ENCODE assay signal across 1 cellular context in genomic region chr18:58870130-58870529, GRCh38.
TF ChIP-seq lines count a peak whose summit lies in the region.

No MANE protein-coding gene starts in this region.

TF ChIP-seq in SK-N-SH treated with all-trans-retinoic acid at 6 μM for 48 hours, 23 proteins besides CTCF, POLR2A, EP300 and RAD21 (continued from another document):
- TF ChIP-seq POU6F1 (CRISPR knock-in tag; IDR thresholded peaks at IDR 0.05; ENCODE audit: borderline replicate concordance, low read depth) (no peak), ZNF565 (CRISPR knock-in tag; conservative IDR thresholded peaks at IDR 0.05; ENCODE audit: low read depth) (no peak)
